In genomic region chr4:17189322-17189721, GRCh38 we compare ENCODE assay signal across 20 cellular contexts.
DNase-seq lines count a peak whose midpoint lies in the region; ATAC-seq and TF ChIP-seq lines count a peak whose summit lies in the region.
"Had no signal": no experiment of that assay in that cellular context is flagged by ENCODE, and none has a peak within 500 bp of the region (broad histone marks: within the 10 kb centered on the region; RNA-seq: fewer than 3 reads in every experiment).

No MANE protein-coding gene starts in this region.

- H3K4me1 Mint-ChIP-seq in nephron (peaks cover 40% of the 10 kb centered on the region), Calu3 (ENCODE audit: low read depth, unreplicated experiment) (no peaks in the 10 kb centered on the region)
- H3K4me1 Mint-ChIP-seq: activated CD4-positive, alpha-beta memory T cell treated with anti-CD3 and anti-CD28 coated beads, Interleukin-2, amount 10 ng/mL, durations not matched to agents 7 days and 5 days; CD14-positive monocyte had no signal

- H3F3A ChIP-seq in PC-3 (ENCODE audit: low read length, unreplicated experiment): no peaks in the 10 kb centered on the region

- no peak overlapping the region for H3K4me2 ChIP-seq in PC-3 (ENCODE audit: low read length)

- H3K9me3 Mint-ChIP-seq in nephron: peaks cover 20% of the 10 kb centered on the region
- H3K9me3 Mint-ChIP-seq in Calu3 (ENCODE audit: low read depth, unreplicated experiment): peaks cover 10% of the 10 kb centered on the region
- H3K9me3 Mint-ChIP-seq: activated CD4-positive, alpha-beta memory T cell treated with anti-CD3 and anti-CD28 coated beads, Interleukin-2, amount 10 ng/mL, durations not matched to agents 7 days and 5 days had no signal

- no peaks in the 10 kb centered on the region for H3K9me2 ChIP-seq in PC-3 (replicated peaks; ENCODE audit: low read length)

- H3K27me3 Mint-ChIP-seq in nephron (ENCODE audit: low read depth) (no peaks in the 10 kb centered on the region), Calu3 (ENCODE audit: unreplicated experiment) (no peaks in the 10 kb centered on the region)
- H3K27me3 Mint-ChIP-seq: activated CD4-positive, alpha-beta memory T cell treated with anti-CD3 and anti-CD28 coated beads, Interleukin-2, amount 10 ng/mL, durations not matched to agents 7 days and 5 days had no signal

- TF ChIP-seq EP300 in sigmoid colon (IDR thresholded peaks at IDR 0.05): no peak

- POLR2A ChIA-PET in BJ (lab: Charles Lee): no interaction called here
- POLR2A ChIA-PET in PC-3 (lab: Charles Lee; ENCODE audit: unreplicated experiment): no interaction called here

- WGBS in sigmoid colon, 2 donors: 65 to 74% methylated on average over 4 of the region's 4 CpGs

- DNase-seq in BJ (ENCODE audit: low read depth) (peak; percentile 36), RPMI7951 (ENCODE audit: low read depth) (peak; percentile 76), fibroblast of peridontal ligament (ENCODE audit: extremely low read depth) (peak; percentile 91), Calu3 (no peak), sigmoid colon (no peak), PC-3 (no peak)
- DNase-seq: activated CD4-positive, alpha-beta memory T cell treated with anti-CD3 and anti-CD28 coated beads, Interleukin-2, amount 10 ng/mL, durations not matched to agents 7 days and 5 days; activated T-cell treated with anti-CD3 and anti-CD28 coated beads, Interleukin-2, amount 50 U/mL, for 72 hours; DMS79 treated with DMSO at 0.1 percent for 48 hours; endodermal cell; hippocampal formation; kidney glomerular epithelial cell; NCI-H1048; NCI-H748 treated with DMSO at 0.1 percent for 48 hours; stimulated activated CD4-positive, alpha-beta T cell treated with anti-CD3 and anti-CD28 coated beads, Interleukin-4, amount 100 ng/mL, for 1 hour had no signal

- no peaks in the 10 kb centered on the region for H3K27me3 ChIP-seq in BJ (ENCODE audit: control insufficient read depth, insufficient read depth, low read length)
- H3K27me3 ChIP-seq in sigmoid colon: no peaks in the 10 kb centered on the region
- no peaks in the 10 kb centered on the region for H3K27me3 ChIP-seq in PC-3 (ENCODE audit: low read length)
- H3K27me3 ChIP-seq: suprapubic skin had no signal

- H3K4me3 Mint-ChIP-seq in nephron (no peak overlapping the region), Calu3 (ENCODE audit: low read depth, unreplicated experiment) (no peak overlapping the region)
- H3K4me3 Mint-ChIP-seq: activated CD4-positive, alpha-beta memory T cell treated with anti-CD3 and anti-CD28 coated beads, Interleukin-2, amount 10 ng/mL, durations not matched to agents 7 days and 5 days; activated T-cell treated with anti-CD3 and anti-CD28 coated beads, Interleukin-2, amount 50 U/mL, for 72 hours; CD14-positive monocyte; endodermal cell had no signal

- no peak overlapping the region for H3K27ac ChIP-seq in sigmoid colon
- no peak overlapping the region for H3K27ac ChIP-seq in PC-3 (ENCODE audit: low read length)
- H3K27ac ChIP-seq: suprapubic skin had no signal

- no peaks in the 10 kb centered on the region for H3K9me3 ChIP-seq in sigmoid colon
- H3K9me3 ChIP-seq in PC-3 (ENCODE audit: low read length): no peaks in the 10 kb centered on the region
- H3K9me3 ChIP-seq: mucosa of descending colon, suprapubic skin had no signal

- H3K27ac Mint-ChIP-seq in nephron (peak overlapping the region; percentile 57 to 84 (median 74)), Calu3 (ENCODE audit: unreplicated experiment) (no peak overlapping the region)
- H3K27ac Mint-ChIP-seq: activated CD4-positive, alpha-beta memory T cell treated with anti-CD3 and anti-CD28 coated beads, Interleukin-2, amount 10 ng/mL, durations not matched to agents 7 days and 5 days; activated T-cell treated with anti-CD3 and anti-CD28 coated beads, Interleukin-2, amount 50 U/mL, for 72 hours; CD14-positive monocyte; endodermal cell had no signal

- no peak for TF ChIP-seq POLR2A in sigmoid colon (IDR thresholded peaks at IDR 0.05)

- CTCF ChIA-PET in BJ (lab: Yijun Ruan, JAX): interaction anchor here (1.0 kb wide), 2 partner anchors 78 to 395 kb away, joined by 3 to 4 read pairs; no protein-coding TSS in a partner anchor
- CTCF ChIA-PET in Calu3 (lab: Charles Lee): no interaction called here
- CTCF ChIA-PET in PC-3 (lab: Charles Lee): no interaction called here

- peaks cover 5% of the 10 kb centered on the region for H3K36me3 Mint-ChIP-seq in nephron (ENCODE audit: low read depth)
- no peaks in the 10 kb centered on the region for H3K36me3 Mint-ChIP-seq in Calu3 (ENCODE audit: insufficient read depth, unreplicated experiment)
- H3K36me3 Mint-ChIP-seq: CD14-positive monocyte had no signal

- BruUV-seq in Calu3 (replicated peaks; lab: Mats Ljungman, UMichigan): no TSS peak
- no TSS peak for BruUV-seq in PC-3 (replicated peaks; lab: Mats Ljungman, UMichigan)

- H2AFZ ChIP-seq in PC-3 (ENCODE audit: low read length): no peak overlapping the region

- no peaks in the 10 kb centered on the region for H3K79me2 ChIP-seq in PC-3 (ENCODE audit: low read length)

- no peak overlapping the region for H3K9ac ChIP-seq in PC-3 (ENCODE audit: low read length)

- H3K36me3 ChIP-seq in BJ (ENCODE audit: control insufficient read depth, insufficient read depth, low read length): no peaks in the 10 kb centered on the region
- no peaks in the 10 kb centered on the region for H3K36me3 ChIP-seq in sigmoid colon
- no peaks in the 10 kb centered on the region for H3K36me3 ChIP-seq in PC-3 (ENCODE audit: low read depth, low read length)
- H3K36me3 ChIP-seq: suprapubic skin had no signal

- no peak for TF ChIP-seq CTCF in BJ (IDR thresholded peaks at IDR 0.05; ENCODE audit: insufficient read depth, low read depth, low read length)
- no peak for TF ChIP-seq CTCF in nephron (IDR thresholded peaks at IDR 0.05; ENCODE audit: unreplicated experiment in 3 of 3)
- no peak for TF ChIP-seq CTCF in Calu3 (IDR thresholded peaks at IDR 0.05; ENCODE audit: unreplicated experiment)
- TF ChIP-seq CTCF in sigmoid colon (IDR thresholded peaks at IDR 0.05): no peak
- no peak for TF ChIP-seq CTCF in PC-3 (conservative IDR thresholded peaks at IDR 0.05; ENCODE audit: low read depth, low read length)

- H3K4me1 ChIP-seq in sigmoid colon (peaks cover 0 to 5% (median 0%) of the 10 kb centered on the region in 4 donors), PC-3 (ENCODE audit: insufficient read depth, low read length) (no peaks in the 10 kb centered on the region)

- intact Hi-C loops in Calu3 (cut with micrococcal nuclease; ENCODE audit: unreplicated experiment) (no loop called here), sigmoid colon (cut with DNase I) (no loop called here), PC-3 (cut with micrococcal nuclease) (no loop called here)

- no peak overlapping the region for H3K4me3 ChIP-seq in BJ (ENCODE audit: low read depth, low read length)
- H3K4me3 ChIP-seq in sigmoid colon: no peak overlapping the region
- H3K4me3 ChIP-seq in PC-3 (ENCODE audit: low read length): no peak overlapping the region
- H3K4me3 ChIP-seq: mucosa of descending colon, suprapubic skin had no signal

- ATAC-seq in GM18861 (IDR thresholded peaks at IDR 0.05; ENCODE audit: unreplicated experiment) (no peak), PC-3 (no peak)
- ATAC-seq: activated T-cell treated with anti-CD3 and anti-CD28 coated beads, Interleukin-2, amount 50 U/mL, for 72 hours; mucosa of descending colon had no signal

- H4K20me1 ChIP-seq in PC-3 (ENCODE audit: low read length): no peaks in the 10 kb centered on the region

Comparison
In these comparisons a context has a peak if more than half of its experiments do, and no peak if none do; other contexts are left out.
1. DNase-seq: peak in BJ (single experiment), RPMI7951 (single experiment) and fibroblast of peridontal ligament (single experiment); none in Calu3 (single experiment), sigmoid colon (single experiment) and PC-3 (single experiment).